Comparison of ENCODE assay signal across 8 cellular contexts in genomic region chr6:117605169-117605826, GRCh38. TPM values are rescaled to one million over a fixed set of nuclear protein-coding genes. Genes with fewer than 3 reads are reported as not detected.
DNase-seq lines count a peak whose midpoint lies in the region; ATAC-seq and TF ChIP-seq lines count a peak whose summit lies in the region.

No MANE protein-coding gene starts in this region.

- H3K27me3 ChIP-seq in Caco-2 (replicated peaks; ENCODE audit: control insufficient read depth, insufficient read depth, low read length) (no peaks in the 10 kb centered on the region), colonic mucosa (no peaks in the 10 kb centered on the region), upper lobe of right lung (no peaks in the 10 kb centered on the region)

- H3K4me3 Mint-ChIP-seq in Caco-2 (ENCODE audit: unreplicated experiment) (no peak overlapping the region), T-helper 17 cell (no peak overlapping the region)

- ATAC-seq in GM18909 (IDR thresholded peaks at IDR 0.05; ENCODE audit: poor library complexity, unreplicated experiment) (peak; percentile 51), HG03060 (IDR thresholded peaks at IDR 0.05; ENCODE audit: low read depth, unreplicated experiment) (peak; percentile 52), T-helper 17 cell (peak; percentile 18), upper lobe of right lung (peak; percentile 49)

- H3K9me3 ChIP-seq in Caco-2: no peaks in the 10 kb centered on the region
- no peaks in the 10 kb centered on the region for H3K9me3 ChIP-seq in T-helper 17 cell (ENCODE audit: control insufficient read depth, low read length, poor library complexity, severe bottlenecking)
- no peaks in the 10 kb centered on the region for H3K9me3 ChIP-seq in colonic mucosa
- no peaks in the 10 kb centered on the region for H3K9me3 ChIP-seq in upper lobe of right lung

- H3K27ac ChIP-seq in colonic mucosa (no peak overlapping the region), upper lobe of right lung (no peak overlapping the region)

- peak; percentile 74 for TF ChIP-seq CTCF in Caco-2 (IDR thresholded peaks at IDR 0.05; ENCODE audit: insufficient read depth in 1 of 2, low read depth in 1 of 2, low read length in 1 of 2, severe bottlenecking in 1 of 2, unreplicated experiment in 1 of 2)
- TF ChIP-seq CTCF in colonic mucosa (IDR thresholded peaks at IDR 0.05): peak; percentile 60
- TF ChIP-seq CTCF in upper lobe of right lung (IDR thresholded peaks at IDR 0.05): peak; percentile 70

- peaks cover 6% of the 10 kb centered on the region for H3K4me1 Mint-ChIP-seq in Caco-2 (ENCODE audit: low read depth, unreplicated experiment)
- H3K4me1 Mint-ChIP-seq in T-helper 17 cell: peaks cover 19% of the 10 kb centered on the region

- H3K27me3 Mint-ChIP-seq in Caco-2 (ENCODE audit: insufficient read depth, unreplicated experiment) (no peaks in the 10 kb centered on the region), T-helper 17 cell (peaks cover 30% of the 10 kb centered on the region)

- H3K9me3 Mint-ChIP-seq in Caco-2 (ENCODE audit: unreplicated experiment): no peaks in the 10 kb centered on the region

- H3K36me3 ChIP-seq in Caco-2 (ENCODE audit: control insufficient read depth, insufficient read depth, low read length): no peaks in the 10 kb centered on the region; the same call in 1 of the 2 replicates
- H3K36me3 ChIP-seq in colonic mucosa: no peaks in the 10 kb centered on the region
- H3K36me3 ChIP-seq in upper lobe of right lung: no peaks in the 10 kb centered on the region

- H3K27ac Mint-ChIP-seq in Caco-2 (ENCODE audit: unreplicated experiment) (no peak overlapping the region), T-helper 17 cell (peak overlapping the region; percentile 11)

- no TSS peak for BruUV-seq in Caco-2 (replicated peaks; lab: Mats Ljungman, UMichigan)

- DNase-seq in Caco-2: peak; percentile 56 to 63
- peak; percentile 71 for DNase-seq in NCI-H1694 treated with DMSO at 0.1 percent for 48 hours (lab: John Stamatoyannopoulos, UW)
- peak in 1 of 3 donors; percentile 23 for DNase-seq in T-helper 17 cell
- DNase-seq in colonic mucosa: peak; percentile 57
- DNase-seq in medulla oblongata (ENCODE audit: extremely low spot score): peak; percentile 85
- DNase-seq in upper lobe of right lung: no peak

- H3K36me3 Mint-ChIP-seq in Caco-2 (ENCODE audit: insufficient read depth, unreplicated experiment) (peaks cover 8% of the 10 kb centered on the region), T-helper 17 cell (ENCODE audit: low read depth) (no peaks in the 10 kb centered on the region)

- H3K9ac ChIP-seq in colonic mucosa (ENCODE audit: low read depth in 2 of 2, low read length in 2 of 2): no peak overlapping the region

- POLR2A ChIA-PET in Caco-2 (lab: Charles Lee): no interaction called here

- intact Hi-C loops in Caco-2 (cut with micrococcal nuclease; ENCODE audit: unreplicated experiment): loop anchor here (1.0 to 2.0 kb wide), 8 partner anchors 49 to 259 kb away; no protein-coding TSS in a partner anchor
- intact Hi-C loops in colonic mucosa (cut with DNase I): loop anchor here (2.0 to 5.0 kb wide), 2 partner anchors 158 to 258 kb away; no protein-coding TSS in a partner anchor
- intact Hi-C loops in upper lobe of right lung (cut with DNase I): no loop called here

- CTCF ChIA-PET in Caco-2 (lab: Charles Lee): interaction anchor here (1.6 kb wide), 1 partner anchor 127 kb away, joined by 4 read pairs; no protein-coding TSS in a partner anchor

- H3K4me3 ChIP-seq in Caco-2 (ENCODE audit: low read depth, low read length) (no peak overlapping the region), colonic mucosa (no peak overlapping the region), upper lobe of right lung (no peak overlapping the region)

- H3K4me1 ChIP-seq in Caco-2 (peaks cover 4% of the 10 kb centered on the region; the same call in 1 of the 2 replicates), colonic mucosa (no peaks in the 10 kb centered on the region), upper lobe of right lung (peaks cover 10% of the 10 kb centered on the region)

RNA-seq across cellular contexts. Expression of gene GOPC, which starts 3.0 kb away (rescaled TPM):
- total RNA-seq in Caco-2 (2022) (29.0 and 29.6 TPM in 2 replicates), T-helper 17 cell (10 to 100 TPM; 16.8 to 17.4 TPM), colonic mucosa (10 to 100 TPM; 21.0 to 28.4 TPM), upper lobe of right lung (21.5 TPM)
